ENCODE assay signal across 9 cellular contexts in genomic region chr1:58841455-58841854, GRCh38.
DNase-seq lines count a peak whose midpoint lies in the region; ATAC-seq and TF ChIP-seq lines count a peak whose summit lies in the region.
"Had no signal": no experiment of that assay in that cellular context is flagged by ENCODE, and none has a peak within 500 bp of the region (broad histone marks: within the 10 kb centered on the region; RNA-seq: fewer than 3 reads in every experiment).

No MANE protein-coding gene starts in this region.

- TF ChIP-seq POLR2A in erythroblast (IDR thresholded peaks at IDR 0.05; ENCODE audit: low read length) = no peak

- H3K27me3 Mint-ChIP-seq in activated naive CD4-positive, alpha-beta T cell treated with anti-CD3 and anti-CD28 coated beads, Interleukin-2, amount 10 ng/mL, durations not matched to agents 7 days and 5 days = peaks cover 3% of the 10 kb centered on the region

- CTCF ChIA-PET in activated naive CD4-positive, alpha-beta T cell treated with anti-CD3 and anti-CD28 coated beads, Interleukin-2, amount 10 ng/mL, durations not matched to agents 7 days and 5 days (lab: Charles Lee) = interaction anchor here (0.7 to 2.4 kb wide), 2 partner anchors 15 to 65 kb away, joined by 3 to 10 read pairs; no protein-coding TSS in a partner anchor

- no peaks in the 10 kb centered on the region for H3K9me3 Mint-ChIP-seq in activated naive CD4-positive, alpha-beta T cell treated with anti-CD3 and anti-CD28 coated beads, Interleukin-2, amount 10 ng/mL, durations not matched to agents 7 days and 5 days
- no peaks in the 10 kb centered on the region for H3K9me3 Mint-ChIP-seq in stimulated activated effector memory CD8-positive, alpha-beta T cell treated with anti-CD3 and anti-CD28 coated beads, Interleukin-12 subunit alpha, Interleukin-12 subunit beta, amount 100 ng/mL, for 72 hours

- no peaks in the 10 kb centered on the region for H3K36me3 Mint-ChIP-seq in activated naive CD4-positive, alpha-beta T cell treated with anti-CD3 and anti-CD28 coated beads, Interleukin-2, amount 10 ng/mL, durations not matched to agents 7 days and 5 days
- no peaks in the 10 kb centered on the region for H3K36me3 Mint-ChIP-seq in stimulated activated effector memory CD8-positive, alpha-beta T cell treated with anti-CD3 and anti-CD28 coated beads, Interleukin-12 subunit alpha, Interleukin-12 subunit beta, amount 100 ng/mL, for 72 hours

- no peak for DNase-seq in activated naive CD4-positive, alpha-beta T cell treated with anti-CD3 and anti-CD28 coated beads, Interleukin-2, amount 10 ng/mL, durations not matched to agents 7 days and 5 days
- DNase-seq in activated naive CD4-positive, alpha-beta T cell treated with Interleukin-2 at 50 U/mL for 16 hours = no peak
- peak; percentile 48 for DNase-seq in OCI-M1 (lab: John Stamatoyannopoulos, UW)
- DNase-seq in erythroblast (lab: John Stamatoyannopoulos, UW) = peak; percentile 44 to 64
- no peak for DNase-seq in stimulated activated effector memory CD8-positive, alpha-beta T cell treated with anti-CD3 and anti-CD28 coated beads, Interleukin-12 subunit alpha, Interleukin-12 subunit beta, amount 100 ng/mL, for 72 hours (ENCODE audit: low spot score in 2 of 2)
- no peak for DNase-seq in NCI-H2171 (lab: John Stamatoyannopoulos, UW)
- no peak for DNase-seq in COR-L47 (lab: John Stamatoyannopoulos, UW)
- DNase-seq: left cardiac atrium had no signal

- H3K4me1 Mint-ChIP-seq in activated naive CD4-positive, alpha-beta T cell treated with anti-CD3 and anti-CD28 coated beads, Interleukin-2, amount 10 ng/mL, durations not matched to agents 7 days and 5 days = no peaks in the 10 kb centered on the region
- peaks cover 5% of the 10 kb centered on the region for H3K4me1 Mint-ChIP-seq in stimulated activated effector memory CD8-positive, alpha-beta T cell treated with anti-CD3 and anti-CD28 coated beads, Interleukin-12 subunit alpha, Interleukin-12 subunit beta, amount 100 ng/mL, for 72 hours

- peak; percentile 51 for ATAC-seq in stimulated activated effector memory CD8-positive, alpha-beta T cell treated with anti-CD3 and anti-CD28 coated beads, Interleukin-12 subunit alpha, Interleukin-12 subunit beta, amount 100 ng/mL, for 72 hours
- no peak for ATAC-seq in HG03342 (IDR thresholded peaks at IDR 0.05; ENCODE audit: unreplicated experiment)

- H3K4me3 Mint-ChIP-seq in activated naive CD4-positive, alpha-beta T cell treated with anti-CD3 and anti-CD28 coated beads, Interleukin-2, amount 10 ng/mL, durations not matched to agents 7 days and 5 days = no peak overlapping the region
- H3K4me3 Mint-ChIP-seq in stimulated activated effector memory CD8-positive, alpha-beta T cell treated with anti-CD3 and anti-CD28 coated beads, Interleukin-12 subunit alpha, Interleukin-12 subunit beta, amount 100 ng/mL, for 72 hours = no peak overlapping the region

- H3K27ac Mint-ChIP-seq in activated naive CD4-positive, alpha-beta T cell treated with anti-CD3 and anti-CD28 coated beads, Interleukin-2, amount 10 ng/mL, durations not matched to agents 7 days and 5 days = peak overlapping the region; percentile 67
- no peak overlapping the region for H3K27ac Mint-ChIP-seq in stimulated activated effector memory CD8-positive, alpha-beta T cell treated with anti-CD3 and anti-CD28 coated beads, Interleukin-12 subunit alpha, Interleukin-12 subunit beta, amount 100 ng/mL, for 72 hours

Comparison
In these comparisons a context has a peak if more than half of its experiments do, and no peak if none do; other contexts are left out.
1. DNase-seq: peak in OCI-M1 (single experiment) and erythroblast (2 of 2); none in activated naive CD4-positive, alpha-beta T cell treated with anti-CD3 and anti-CD28 coated beads, Interleukin-2, amount 10 ng/mL, durations not matched to agents 7 days and 5 days (single experiment), activated naive CD4-positive, alpha-beta T cell treated with Interleukin-2 at 50 U/mL for 16 hours (single experiment), stimulated activated effector memory CD8-positive, alpha-beta T cell treated with anti-CD3 and anti-CD28 coated beads, Interleukin-12 subunit alpha, Interleukin-12 subunit beta, amount 100 ng/mL, for 72 hours (0 of 2), NCI-H2171 (single experiment) and COR-L47 (single experiment).